ENCODE assay signal across 32 cellular contexts in the genomic region with DNA sequence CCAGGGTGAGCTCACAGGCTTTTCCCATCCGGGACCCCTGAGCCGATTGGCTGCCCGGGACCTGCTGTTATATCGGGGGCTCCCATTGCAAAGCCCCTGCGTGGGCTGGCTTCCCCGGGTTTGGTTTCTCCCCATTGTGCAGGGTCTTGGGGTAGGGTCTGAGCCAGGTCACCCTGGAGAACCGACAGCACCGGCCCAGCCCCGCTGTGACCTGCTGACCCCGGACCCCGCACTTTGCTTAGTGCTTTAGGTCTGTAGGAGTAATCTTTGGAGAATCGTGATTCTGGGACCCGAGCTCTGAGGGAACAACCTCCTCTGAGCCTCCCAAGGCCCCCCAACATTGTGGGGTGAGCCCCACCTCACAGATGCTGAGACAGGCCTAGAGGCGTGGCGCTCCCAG.
"Had no signal": no experiment of that assay in that cellular context is flagged by ENCODE, and none has a peak within 500 bp of the region (broad histone marks: within the 10 kb centered on the region; RNA-seq: fewer than 3 reads in every experiment).

No MANE protein-coding gene starts in this region.

- H3K27me3 ChIP-seq: adrenal gland, ascending aorta, body of pancreas, cardiac muscle cell had no signal

- H3K27ac ChIP-seq: adrenal gland, ascending aorta, body of pancreas, brain microvascular endothelial cell, breast epithelium, cardiac muscle cell had no signal

- H3K36me3 ChIP-seq: adrenal gland, ascending aorta, brain microvascular endothelial cell, breast epithelium, cardiac muscle cell had no signal

- H3K4me3 ChIP-seq: adrenal gland, ascending aorta, body of pancreas, breast epithelium, cardiac muscle cell had no signal

- FAIRE-seq: astrocyte, bronchial epithelial cell had no signal

- H3K4me1 ChIP-seq: adrenal gland, ascending aorta, body of pancreas, breast epithelium had no signal

- DNase-seq: activated effector memory CD4-positive, alpha-beta T cell treated with anti-CD3 and anti-CD28 coated beads, Interleukin-2, amount 50 U/mL, for 16 hours; activated effector memory CD4-positive, alpha-beta T cell treated with Interleukin-2 at 50 U/mL for 16 hours; activated gamma-delta T cell; activated gamma-delta T cell treated with Interleukin-2 at 50 U/mL for 16 hours; activated naive CD4-positive, alpha-beta T cell; activated naive CD4-positive, alpha-beta T cell treated with anti-CD3 and anti-CD28 coated beads for 36 hours; activated naive CD4-positive, alpha-beta T cell treated with anti-CD3 and anti-CD28 coated beads, Interleukin-2, amount 10 ng/mL, durations not matched to agents 7 days and 5 days; activated naive CD4-positive, alpha-beta T cell treated with anti-CD3 and anti-CD28 coated beads, Interleukin-2, amount 50 U/mL, for 16 hours; activated naive CD4-positive, alpha-beta T cell treated with Interleukin-2 at 50 U/mL for 16 hours; activated naive CD8-positive, alpha-beta T cell treated with anti-CD3 and anti-CD28 coated beads for 36 hours; activated naive CD8-positive, alpha-beta T cell treated with anti-CD3 and anti-CD28 coated beads, Interleukin-2, amount 10 ng/mL, durations not matched to agents 7 days and 5 days; activated naive CD8-positive, alpha-beta T cell treated with anti-CD3 and anti-CD28 coated beads, Interleukin-2, amount 50 U/mL, for 24 hours; activated T-cell treated with anti-CD3 and anti-CD28 coated beads, Interleukin-2, amount 50 U/mL, for 24 hours; activated T-cell treated with anti-CD3 and anti-CD28 coated beads, Interleukin-2, amount 50 U/mL, for 4 hours; activated T-cell treated with anti-CD3 and anti-CD28 coated beads, Interleukin-2, amount 50 U/mL, for 48 hours; activated T-cell treated with anti-CD3 and anti-CD28 coated beads, Interleukin-2, amount 50 U/mL, for 72 hours; adrenal gland; amniotic stem cell; amygdala; anterior cingulate cortex; aorta; body of pancreas; brain microvascular endothelial cell; central memory CD4-positive, alpha-beta T cell; cerebellar nuclear complex had no signal

- H3K9me3 ChIP-seq: adrenal gland, ascending aorta, body of pancreas, breast epithelium had no signal

- ATAC-seq: activated naive CD4-positive, alpha-beta T cell treated with anti-CD3 and anti-CD28 coated beads, Interleukin-2, amount 50 U/mL, for 72 hours; activated naive CD8-positive, alpha-beta T cell treated with anti-CD3 and anti-CD28 coated beads, Interleukin-2, amount 50 U/mL, for 24 hours; activated T-cell treated with anti-CD3 and anti-CD28 coated beads, Interleukin-2, amount 50 U/mL, for 4 hours; activated T-cell treated with anti-CD3 and anti-CD28 coated beads, Interleukin-2, amount 50 U/mL, for 72 hours; activated T-helper 17 cell treated with anti-CD3 and anti-CD28 coated beads, Interleukin-2, amount 50 U/mL, for 72 hours; body of pancreas had no signal
